In the genomic region with DNA sequence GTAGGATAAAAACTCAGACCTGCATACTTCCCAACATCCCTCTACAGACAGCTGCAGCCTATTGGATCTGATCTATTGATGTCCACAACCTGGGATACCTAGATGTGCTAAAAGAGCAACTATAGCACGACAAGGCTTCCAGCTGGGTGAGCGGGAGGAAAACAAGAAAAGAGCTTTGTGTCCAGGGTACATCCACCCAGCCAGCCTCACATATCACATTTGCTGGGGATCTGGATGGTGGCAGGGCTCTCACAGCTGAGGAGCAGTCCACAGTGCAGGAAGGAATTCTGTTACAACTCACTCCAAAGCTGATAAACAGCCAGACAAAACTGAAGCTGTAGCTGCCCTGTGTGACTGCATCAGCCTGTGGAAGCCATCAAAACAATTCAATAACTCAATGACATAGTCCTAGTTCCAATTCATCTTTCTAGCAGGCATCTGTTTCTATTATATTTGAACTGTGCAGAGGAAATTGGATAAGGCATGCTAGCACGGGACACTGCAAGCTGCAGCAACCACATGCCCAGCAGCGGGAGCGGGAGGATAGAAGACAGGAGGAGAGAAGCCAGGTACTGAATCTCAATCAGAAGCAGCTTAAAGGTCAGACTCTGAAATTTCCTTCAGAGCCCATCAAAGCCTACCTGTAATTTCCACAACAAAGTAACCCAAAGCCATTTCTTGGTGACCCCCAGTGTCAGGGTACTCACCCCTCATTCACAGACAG, we compare ENCODE assay signal across 21 cellular contexts. TPM values are rescaled to one million over a fixed set of nuclear protein-coding genes. Genes with fewer than 3 reads are reported as not detected.
DNase-seq lines count a peak whose midpoint lies in the region; ATAC-seq, FAIRE-seq and TF ChIP-seq lines count a peak whose summit lies in the region.
"Had no signal": no experiment of that assay in that cellular context is flagged by ENCODE, and none has a peak within 500 bp of the region (broad histone marks: within the 10 kb centered on the region; RNA-seq: fewer than 3 reads in every experiment).

No MANE protein-coding gene starts in this region.

- FAIRE-seq in H54 (lab: Jason Lieb, UNC) = no peak
- FAIRE-seq: A204.1, GM12891, GM18507 had no signal

- DNase-seq in SK-N-SH (peak; percentile 46), medulla oblongata (ENCODE audit: extremely low spot score) (peak; percentile 21), trophoblast cell (no peak), superior temporal gyrus (ENCODE audit: extremely low spot score) (peak; percentile 33), H54 (ENCODE audit: insufficient read length, low spot score) (no peak), MV-4-11 (lab: John Stamatoyannopoulos, UW) (no peak)
- DNase-seq: Calu3; CD4-positive, alpha-beta memory T cell; COR-L47; DMS53; DMS79 treated with DMSO at 0.1 percent for 48 hours; GF-D8; GOT3; H7; HCEC 1CT had no signal

- no peaks in the 10 kb centered on the region for H3K36me3 ChIP-seq in SK-N-SH (replicated peaks in 1 of 2; ENCODE audit: control insufficient read depth in 1 of 2, insufficient read depth in 2 of 2, low read length in 1 of 2)
- H3K36me3 ChIP-seq in trophoblast cell (ENCODE audit: control insufficient read depth in 1 of 2, insufficient read depth in 2 of 2, low read length in 2 of 2) = no peaks in the 10 kb centered on the region

- no peak overlapping the region for H3K4me3 Mint-ChIP-seq in stimulated activated memory B cell treated with anti-CD40 and anti-IgM and Interleukin-4, amounts not matched to agents 10 μg/mL and 1 μg/mL and 100 μg/mL, for 72 hours
- H3K4me3 Mint-ChIP-seq: CD4-positive, alpha-beta memory T cell had no signal

- H2AFZ ChIP-seq in SK-N-SH (ENCODE audit: low read depth) = no peak overlapping the region
- H2AFZ ChIP-seq in trophoblast cell (ENCODE audit: insufficient read depth, low read length, poor library complexity) = no peak overlapping the region

- no peak overlapping the region for H3K4ac ChIP-seq in trophoblast cell (ENCODE audit: low read depth, low read length)

- no peaks in the 10 kb centered on the region for H3K27me3 ChIP-seq in SK-N-SH (ENCODE audit: insufficient read depth)
- H3K27me3 ChIP-seq in trophoblast cell (ENCODE audit: insufficient read depth, low read length) = no peaks in the 10 kb centered on the region

- no peak overlapping the region for H4K12ac ChIP-seq in trophoblast cell (ENCODE audit: low read depth, low read length)

- TF ChIP-seq POLR2A in H54 (IDR thresholded peaks at IDR 0.05; ENCODE audit: low read depth, low read length) = no peak

- peaks cover 0 to 17% of the 10 kb centered on the region in 2 experiments; a peak in 1 of 4 replicates for H3K4me1 ChIP-seq in SK-N-SH (ENCODE audit: control insufficient read depth in 1 of 2, insufficient read depth in 2 of 2, low read depth in 1 of 2, low read length in 1 of 2)
- H3K4me1 ChIP-seq in trophoblast cell (ENCODE audit: control insufficient read depth in 1 of 2, insufficient read depth in 2 of 2, low read length in 2 of 2) = no peaks in the 10 kb centered on the region

- H3K79me1 ChIP-seq in trophoblast cell (ENCODE audit: low read length) = no peaks in the 10 kb centered on the region

- no peak overlapping the region for H3K14ac ChIP-seq in trophoblast cell (ENCODE audit: low read length)

- 30% methylated on average over 5 of the region's 5 CpGs for WGBS in SK-N-SH (ENCODE audit: low lambda C conversion rate)
- no CpG with 5 or more reads among the region's 5 CpGs for WGBS in trophoblast cell (ENCODE audit: extremely low coverage, insufficient coverage, insufficient read length)

- no peak overlapping the region for H2AK5ac ChIP-seq in trophoblast cell (ENCODE audit: low read length)

- POLR2A ChIA-PET in SK-N-SH (lab: Yijun Ruan, JAX) = interaction anchor here (0.7 to 1.3 kb wide), 3 partner anchors 10 to 623 kb away, joined by 4 to 5 read pairs (median 4); no protein-coding TSS in a partner anchor

- H3K4me2 ChIP-seq in SK-N-SH (no peak overlapping the region), trophoblast cell (ENCODE audit: low read length) (no peak overlapping the region)

- peak in 1 of 2 experiments; percentile 18; a peak in 1 of 4 replicates for TF ChIP-seq EP300 in SK-N-SH (IDR thresholded peaks at IDR 0.05; ENCODE audit: borderline replicate concordance in 1 of 2, low read depth in 1 of 2, low read length in 1 of 2)

- peaks cover 70% of the 10 kb centered on the region for H3K36me3 Mint-ChIP-seq in stimulated activated memory B cell treated with anti-CD40 and anti-IgM and Interleukin-4, amounts not matched to agents 10 μg/mL and 1 μg/mL and 100 μg/mL, for 72 hours

- no peak overlapping the region for H2BK12ac ChIP-seq in trophoblast cell (ENCODE audit: low read length)

- no peak overlapping the region for H2BK120ac ChIP-seq in trophoblast cell (ENCODE audit: insufficient read depth, low read length, poor library complexity)

- peaks cover 16% of the 10 kb centered on the region for H3K9me3 Mint-ChIP-seq in stimulated activated memory B cell treated with anti-CD40 and anti-IgM and Interleukin-4, amounts not matched to agents 10 μg/mL and 1 μg/mL and 100 μg/mL, for 72 hours

- H3K4me3 ChIP-seq in SK-N-SH (ENCODE audit: low read depth in 2 of 2, low read length in 1 of 2) (no peak overlapping the region), trophoblast cell (ENCODE audit: low read depth, low read length) (no peak overlapping the region)

- no peak overlapping the region for H4K8ac ChIP-seq in trophoblast cell (ENCODE audit: low read depth, low read length)

- no peaks in the 10 kb centered on the region for H3K4me1 Mint-ChIP-seq in stimulated activated memory B cell treated with anti-CD40 and anti-IgM and Interleukin-4, amounts not matched to agents 10 μg/mL and 1 μg/mL and 100 μg/mL, for 72 hours
- H3K4me1 Mint-ChIP-seq: CD4-positive, alpha-beta memory T cell had no signal

- H4K91ac ChIP-seq in trophoblast cell (ENCODE audit: low read depth, low read length) = no peak overlapping the region

- H3K23ac ChIP-seq in trophoblast cell (ENCODE audit: low read length) = no peak overlapping the region

- no peak overlapping the region for H3K9ac ChIP-seq in SK-N-SH
- peak overlapping the region; percentile 16 for H3K9ac ChIP-seq in trophoblast cell (ENCODE audit: low read length)

- ATAC-seq in SK-N-SH treated with all-trans-retinoic acid at 6 μM for 48 hours = no peak
- no peak for ATAC-seq in stimulated activated memory B cell treated with anti-CD40 and anti-IgM and Interleukin-4, amounts not matched to agents 10 μg/mL and 1 μg/mL and 100 μg/mL, for 72 hours

- H3F3A ChIP-seq in SK-N-SH (replicated peaks; ENCODE audit: insufficient read depth) = no peaks in the 10 kb centered on the region

- no peaks in the 10 kb centered on the region for H3K79me2 ChIP-seq in SK-N-SH (ENCODE audit: insufficient read depth)
- no peaks in the 10 kb centered on the region for H3K79me2 ChIP-seq in trophoblast cell (ENCODE audit: control insufficient read depth, insufficient read depth, low read length, poor library complexity)

- H3K9me3 ChIP-seq in SK-N-SH (no peaks in the 10 kb centered on the region), trophoblast cell (ENCODE audit: insufficient read depth, low read depth, low read length) (peaks cover 14% of the 10 kb centered on the region)

- H3K27ac ChIP-seq in SK-N-SH (ENCODE audit: low read depth in 2 of 2, low read length in 1 of 2) (peak overlapping the region in 1 of 2 experiments; percentile 77; a peak in 2 of 4 replicates), trophoblast cell (ENCODE audit: low read depth, low read length) (no peak overlapping the region)
- H3K27ac ChIP-seq: 22Rv1 had no signal

- no peak for TF ChIP-seq RAD21 in SK-N-SH (IDR thresholded peaks at IDR 0.05; ENCODE audit: low read length)

- no peak for TF ChIP-seq CTCF in SK-N-SH (IDR thresholded peaks at IDR 0.05)

- no peak overlapping the region for H3K18ac ChIP-seq in trophoblast cell (ENCODE audit: low read length)

- CTCF ChIA-PET in SK-N-SH (lab: Yijun Ruan, JAX) = interaction anchor here (1.0 kb wide), 1 partner anchor 14 kb away, joined by 3 read pairs; no protein-coding TSS in a partner anchor

- no peaks in the 10 kb centered on the region for H3K27me3 Mint-ChIP-seq in stimulated activated memory B cell treated with anti-CD40 and anti-IgM and Interleukin-4, amounts not matched to agents 10 μg/mL and 1 μg/mL and 100 μg/mL, for 72 hours
- H3K27me3 Mint-ChIP-seq: CD4-positive, alpha-beta memory T cell had no signal

- no peak overlapping the region for H2BK5ac ChIP-seq in trophoblast cell (ENCODE audit: low read depth, low read length, poor library complexity)

- H3K27ac Mint-ChIP-seq in stimulated activated memory B cell treated with anti-CD40 and anti-IgM and Interleukin-4, amounts not matched to agents 10 μg/mL and 1 μg/mL and 100 μg/mL, for 72 hours = no peak overlapping the region
- H3K27ac Mint-ChIP-seq: CD4-positive, alpha-beta memory T cell had no signal

- H3K9me2 ChIP-seq in SK-N-SH = no peaks in the 10 kb centered on the region

- H4K20me1 ChIP-seq in SK-N-SH (ENCODE audit: insufficient read depth) = no peaks in the 10 kb centered on the region

TF ChIP-seq in SK-N-SH, 30 proteins besides CTCF, POLR2A, EP300 and RAD21:
- TF ChIP-seq RFX5 (IDR thresholded peaks at IDR 0.05; ENCODE audit: low read length) (no peak), NRF1 (IDR thresholded peaks at IDR 0.05; ENCODE audit: low read depth, low read length) (no peak), MEF2A (IDR thresholded peaks at IDR 0.05; ENCODE audit: borderline replicate concordance, low read depth) (no peak), TEAD4 (IDR thresholded peaks at IDR 0.05; ENCODE audit: borderline replicate concordance, insufficient read depth) (no peak), NFIC (IDR thresholded peaks at IDR 0.05; ENCODE audit: borderline replicate concordance) (no peak)

TF ChIP-seq in SK-N-SH treated with all-trans-retinoic acid at 6 μM for 48 hours, 23 proteins besides CTCF, POLR2A, EP300 and RAD21 (continues in another document):
- TF ChIP-seq PPARA (CRISPR knock-in tag; IDR thresholded peaks at IDR 0.05; ENCODE audit: borderline replicate concordance) (no peak), BACH2 (CRISPR knock-in tag; IDR thresholded peaks at IDR 0.05; ENCODE audit: borderline replicate concordance) (no peak), ZC3H10 (CRISPR knock-in tag; IDR thresholded peaks at IDR 0.05) (no peak)

RNA-seq across cellular contexts. Expression of a gene that starts 45.0 kb away (rescaled TPM):
- polyA plus RNA-seq in SK-N-SH (2012; rRNA removed) = 68.8 and 75.9 TPM in 2 replicates
- polyA plus RNA-seq in SK-N-SH (2012; cell fraction: cytosol; rRNA removed) = 69.7 and 85.3 TPM in 2 replicates
- 70.9 and 88.1 TPM in 2 replicates for polyA plus RNA-seq in SK-N-SH (2012; cell fraction: nucleus; rRNA removed)
- polyA plus RNA-seq in trophoblast cell (2013) = 55.1 and 57.1 TPM in 2 replicates

Comparison
In these comparisons a context has a peak if more than half of its experiments do, and no peak if none do; other contexts are left out.
1. DNase-seq: peak in SK-N-SH (single experiment), medulla oblongata (single experiment) and superior temporal gyrus (single experiment); none in trophoblast cell (0 of 2), H54 (single experiment) and MV-4-11 (single experiment).